Comparison of ENCODE assay signal across 1 cellular context in the genomic region with DNA sequence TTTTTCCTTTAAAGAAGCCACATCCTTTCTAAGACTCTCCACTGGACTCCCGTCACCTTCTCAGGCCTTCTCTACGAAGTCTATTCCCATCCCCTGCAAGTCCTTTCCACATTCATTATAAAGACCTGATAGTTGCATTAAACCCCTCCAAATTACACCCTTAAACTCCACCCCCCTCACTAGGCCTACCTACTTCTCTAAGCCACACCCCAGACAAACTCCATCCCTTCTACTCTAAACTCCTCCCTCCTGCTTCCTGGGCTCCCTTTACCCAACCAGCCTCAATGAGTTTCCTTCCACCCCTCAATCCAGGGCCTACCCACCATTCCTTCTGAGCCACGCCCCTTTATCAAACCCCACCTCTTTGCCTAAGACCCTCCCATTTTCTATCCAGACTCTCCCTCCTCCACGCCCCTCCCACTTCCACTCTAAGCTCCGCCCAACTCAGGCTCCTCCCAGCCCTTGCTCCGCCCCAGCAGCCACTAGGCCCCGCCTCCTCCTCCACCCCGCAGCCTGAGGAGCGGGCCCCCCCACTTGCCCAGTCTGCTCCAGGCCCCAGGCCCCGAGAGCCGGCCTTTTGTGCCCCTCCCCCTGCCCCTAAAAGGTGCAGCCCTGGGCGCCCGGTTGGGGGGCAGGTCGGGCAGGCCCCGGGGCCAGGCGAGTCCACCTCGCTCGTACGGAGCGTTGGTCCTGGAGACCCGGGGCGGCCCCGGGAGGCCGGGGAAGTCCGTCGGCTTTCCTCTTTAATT.
TF ChIP-seq lines count a peak whose summit lies in the region.

No MANE protein-coding gene starts in this region.

TF ChIP-seq in endothelial cell of umbilical vein, 7 proteins besides CTCF, POLR2A, EP300 and RAD21:
- TF ChIP-seq FOS (IDR thresholded peaks at IDR 0.05; ENCODE audit: borderline replicate concordance, insufficient read depth, low read length), result no peak
- TF ChIP-seq POLR2AphosphoS5 (IDR thresholded peaks at IDR 0.05; ENCODE audit: insufficient read depth, low read depth, low read length), result peak; percentile 73
